In genomic region chr18:66193394-66193793, GRCh38 we compare ENCODE assay signal across 35 cellular contexts.
"Had no signal": no experiment of that assay in that cellular context is flagged by ENCODE, and none has a peak within 500 bp of the region (broad histone marks: within the 10 kb centered on the region; RNA-seq: fewer than 3 reads in every experiment).

No MANE protein-coding gene starts in this region.

- H3K4me3 Mint-ChIP-seq: activated B cell treated with CpG ODN at 0.5 μM for 24 hours; activated CD4-positive, alpha-beta memory T cell treated with anti-CD3 and anti-CD28 coated beads, Interleukin-2, amount 10 ng/mL, durations not matched to agents 7 days and 5 days; activated naive CD8-positive, alpha-beta T cell treated with anti-CD3 and anti-CD28 coated beads, Interleukin-2, amount 10 ng/mL, durations not matched to agents 7 days and 5 days; activated T-cell treated with anti-CD3 and anti-CD28 coated beads, Interleukin-2, amount 50 U/mL, for 72 hours; activated T-helper 17 cell treated with anti-CD3 and anti-CD28 coated beads, Interleukin-2, amount 50 U/mL, for 72 hours had no signal

- H3K27me3 Mint-ChIP-seq: activated B cell treated with CpG ODN at 0.5 μM for 24 hours; activated CD4-positive, alpha-beta memory T cell treated with anti-CD3 and anti-CD28 coated beads, Interleukin-2, amount 10 ng/mL, durations not matched to agents 7 days and 5 days; activated naive CD8-positive, alpha-beta T cell treated with anti-CD3 and anti-CD28 coated beads, Interleukin-2, amount 10 ng/mL, durations not matched to agents 7 days and 5 days; activated T-helper 17 cell treated with anti-CD3 and anti-CD28 coated beads, Interleukin-2, amount 50 U/mL, for 72 hours had no signal

- H3K9me3 ChIP-seq: ascending aorta had no signal

- H3K4me1 Mint-ChIP-seq: activated B cell treated with CpG ODN at 0.5 μM for 24 hours; activated CD4-positive, alpha-beta memory T cell treated with anti-CD3 and anti-CD28 coated beads, Interleukin-2, amount 10 ng/mL, durations not matched to agents 7 days and 5 days; activated naive CD8-positive, alpha-beta T cell treated with anti-CD3 and anti-CD28 coated beads, Interleukin-2, amount 10 ng/mL, durations not matched to agents 7 days and 5 days; activated T-helper 17 cell treated with anti-CD3 and anti-CD28 coated beads, Interleukin-2, amount 50 U/mL, for 72 hours had no signal

- H3K9me3 Mint-ChIP-seq: activated B cell treated with CpG ODN at 0.5 μM for 24 hours had no signal

- H3K27me3 ChIP-seq: ascending aorta had no signal

- H3K4me3 ChIP-seq: ascending aorta had no signal

- H3K4me2 ChIP-seq: KMS-11 had no signal

- H3K9ac ChIP-seq: KMS-11 had no signal

- H3K27ac ChIP-seq: ascending aorta, KMS-11, RWPE1, VCaP had no signal

- H3K27ac Mint-ChIP-seq: activated B cell treated with CpG ODN at 0.5 μM for 24 hours; activated CD4-positive, alpha-beta memory T cell treated with anti-CD3 and anti-CD28 coated beads, Interleukin-2, amount 10 ng/mL, durations not matched to agents 7 days and 5 days; activated naive CD8-positive, alpha-beta T cell treated with anti-CD3 and anti-CD28 coated beads, Interleukin-2, amount 10 ng/mL, durations not matched to agents 7 days and 5 days; activated T-cell treated with anti-CD3 and anti-CD28 coated beads, Interleukin-2, amount 50 U/mL, for 72 hours; activated T-helper 17 cell treated with anti-CD3 and anti-CD28 coated beads, Interleukin-2, amount 50 U/mL, for 72 hours had no signal

- ATAC-seq: activated T-cell treated with anti-CD3 and anti-CD28 coated beads, Interleukin-2, amount 50 U/mL, for 72 hours; activated T-helper 17 cell treated with anti-CD3 and anti-CD28 coated beads, Interleukin-2, amount 50 U/mL, for 72 hours; Right ventricle myocardium inferior; SK-N-SH treated with all-trans-retinoic acid at 6 μM for 48 hours had no signal

- H3K36me3 ChIP-seq: ascending aorta had no signal

- H3K36me3 Mint-ChIP-seq: activated naive CD8-positive, alpha-beta T cell treated with anti-CD3 and anti-CD28 coated beads, Interleukin-2, amount 10 ng/mL, durations not matched to agents 7 days and 5 days had no signal

- FAIRE-seq: RCC 7860 had no signal

- H3K4me1 ChIP-seq: ascending aorta had no signal

- DNase-seq: activated B cell treated with CpG ODN at 0.5 μM for 24 hours; activated CD4-positive, alpha-beta memory T cell treated with anti-CD3 and anti-CD28 coated beads, Interleukin-2, amount 10 ng/mL, durations not matched to agents 7 days and 5 days; activated CD4-positive, alpha-beta T cell treated with anti-CD3 and anti-CD28 coated beads for 1 hour; activated CD4-positive, alpha-beta T cell treated with anti-CD3 and anti-CD28 coated beads for 48 hours; activated CD8-positive, alpha-beta memory T cell treated with anti-CD3 and anti-CD28 coated beads for 24 hours; activated effector memory CD4-positive, alpha-beta T cell treated with anti-CD3 and anti-CD28 coated beads, Interleukin-2, amount 50 U/mL, for 16 hours; activated naive CD4-positive, alpha-beta T cell; activated naive CD4-positive, alpha-beta T cell treated with anti-CD3 and anti-CD28 coated beads, Interleukin-2, amount 50 U/mL, for 16 hours; activated naive CD8-positive, alpha-beta T cell treated with anti-CD3 and anti-CD28 coated beads, Interleukin-2, amount 10 ng/mL, durations not matched to agents 7 days and 5 days; activated T-cell treated with anti-CD3 and anti-CD28 coated beads, Interleukin-2, amount 50 U/mL, for 1 hour; activated T-cell treated with anti-CD3 and anti-CD28 coated beads, Interleukin-2, amount 50 U/mL, for 72 hours; amygdala; MM.1S; MV-4-11; NCI-H1092; NCI-H1436 treated with DMSO at 0.1 percent for 48 hours; NCI-H1694 treated with DMSO at 0.1 percent for 48 hours; NCI-H2029; NCI-H345; NCI-H524 treated with DMSO at 0.1 percent for 48 hours; NK-92 treated with Interleukin-12 subunit alpha and Interleukin-12 subunit beta, amount 100 ng/mL, for 24 hours; PC-3; SIG-M5; SW 1271; T-helper 1 cell; T-helper 2 cell; T-helper 9 cell had no signal
